ENCODE assay signal across 6 cellular contexts in the genomic region with DNA sequence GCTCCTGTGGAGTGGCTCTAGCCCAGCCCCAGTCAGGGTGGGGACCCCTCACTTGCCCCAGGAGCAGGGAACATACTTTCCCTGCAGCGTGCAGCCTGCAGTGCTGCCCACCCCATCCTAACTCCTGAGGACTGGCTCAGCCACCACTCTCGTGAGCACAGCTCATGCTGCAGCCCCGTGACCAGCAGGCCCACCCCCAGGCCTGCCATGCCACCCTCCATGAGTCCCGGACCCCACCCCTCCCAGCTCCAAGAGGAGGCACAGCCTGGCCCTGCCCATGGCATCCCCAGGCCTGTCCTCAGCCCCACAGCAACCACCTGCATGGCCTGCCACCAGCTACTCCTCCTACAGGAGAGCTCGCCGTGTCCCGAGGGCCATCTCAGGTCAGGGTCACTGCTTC.
"Had no signal": no experiment of that assay in that cellular context is flagged by ENCODE, and none has a peak within 500 bp of the region (broad histone marks: within the 10 kb centered on the region; RNA-seq: fewer than 3 reads in every experiment).

No MANE protein-coding gene starts in this region.

- H3K4me3 ChIP-seq: GM23338 had no signal

- H3K9ac ChIP-seq: KMS-11 had no signal

- H3K27ac ChIP-seq: KMS-11 had no signal

- H3K4me2 ChIP-seq: GM23338, KMS-11 had no signal

- DNase-seq: H9, HCEC 1CT, HFFc6, KBM-7 had no signal
